In the genomic region with DNA sequence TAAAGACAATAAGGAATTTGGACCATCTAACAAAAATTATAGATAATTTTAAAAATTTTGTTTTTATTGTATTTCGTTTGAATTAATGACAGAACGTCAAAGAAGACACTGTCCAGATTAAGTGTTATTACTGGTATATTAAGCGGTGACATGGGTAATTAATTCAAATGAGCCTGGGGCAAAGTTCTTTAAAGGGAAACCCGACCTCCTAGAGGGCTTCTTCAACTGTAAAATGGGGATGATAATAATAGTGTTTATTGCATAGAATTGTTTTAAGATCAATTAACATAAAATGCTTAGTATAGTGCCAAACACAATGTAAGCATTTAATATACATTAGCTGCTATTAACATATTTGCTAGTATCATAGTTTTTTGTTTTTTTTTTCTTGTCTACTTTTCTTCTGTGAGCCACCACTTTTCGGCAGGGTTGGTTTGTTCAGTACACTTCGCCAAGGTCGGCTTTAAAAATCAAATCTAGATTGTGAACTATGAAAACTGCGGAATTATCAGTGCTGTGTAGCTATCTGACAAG, we compare ENCODE assay signal across 8 cellular contexts. TPM values are rescaled to one million over a fixed set of nuclear protein-coding genes. Genes with fewer than 3 reads are reported as not detected.
DNase-seq lines count a peak whose midpoint lies in the region; ATAC-seq and TF ChIP-seq lines count a peak whose summit lies in the region.

No MANE protein-coding gene starts in this region.

- no peaks in the 10 kb centered on the region for H3K9me3 ChIP-seq in prostate gland

- H3K27ac ChIP-seq in 22Rv1, result peak overlapping the region; percentile 96
- H3K27ac ChIP-seq in prostate gland, result peak overlapping the region; percentile 88 to 94

- no peaks in the 10 kb centered on the region for H3K27me3 ChIP-seq in prostate gland (replicated peaks; ENCODE audit: insufficient read depth)

- TF ChIP-seq CTCF in 22Rv1 (IDR thresholded peaks at IDR 0.05), result no peak
- TF ChIP-seq CTCF in epithelial cell of proximal tubule (conservative IDR thresholded peaks at IDR 0.05; ENCODE audit: low read depth, low read length), result no peak
- no peak for TF ChIP-seq CTCF in prostate gland (IDR thresholded peaks at IDR 0.05)

- no peaks in the 10 kb centered on the region for H3K36me3 ChIP-seq in prostate gland

- no peak for TF ChIP-seq POLR2A in prostate gland (IDR thresholded peaks at IDR 0.05)

- ATAC-seq in GM19455 (IDR thresholded peaks at IDR 0.05; ENCODE audit: unreplicated experiment) (peak; percentile 4), esophagus mucosa (no peak), HG03025 (IDR thresholded peaks at IDR 0.05; ENCODE audit: low FRiP score, unreplicated experiment) (no peak), HG03521 (IDR thresholded peaks at IDR 0.05; ENCODE audit: unreplicated experiment) (no peak)

- DNase-seq in RKO (ENCODE audit: low spot score) (peak; percentile 53), epithelial cell of proximal tubule (ENCODE audit: low read depth) (no peak), prostate gland (ENCODE audit: low spot score) (no peak)

- H3K4me3 ChIP-seq in epithelial cell of proximal tubule (ENCODE audit: low read depth, low read length), result peak overlapping the region; percentile 79
- H3K4me3 ChIP-seq in prostate gland, result peak overlapping the region; percentile 68 to 71

- intact Hi-C loops in prostate gland (cut with DNase I), result loop anchor here (2.0 to 5.0 kb wide), 2 partner anchors 178 to 289 kb away; no protein-coding TSS in a partner anchor

- H3K4me1 ChIP-seq in prostate gland (replicated peaks), result no peaks in the 10 kb centered on the region

- WGBS in prostate gland, result 19% methylated on average over 8 of the region's 8 CpGs

RNA-seq across cellular contexts. Expression of gene LARP4, which starts 0.5 kb away (rescaled TPM):
- total RNA-seq in epithelial cell of proximal tubule (24.0 and 27.1 TPM in 2 replicates), prostate gland (10 to 100 TPM; 29.7 to 32.9 TPM), esophagus mucosa (35.8 TPM)

RNA-seq across cellular contexts. Expression of gene FAM186A, which starts 3.8 kb away (rescaled TPM):
- total RNA-seq in epithelial cell of proximal tubule (not detected in 2 replicates), prostate gland (under 1 TPM in 1 of 2 donors, not detected in 1; 0.51 TPM), esophagus mucosa (not detected)
